ENCODE assay signal across 8 cellular contexts in the genomic region with DNA sequence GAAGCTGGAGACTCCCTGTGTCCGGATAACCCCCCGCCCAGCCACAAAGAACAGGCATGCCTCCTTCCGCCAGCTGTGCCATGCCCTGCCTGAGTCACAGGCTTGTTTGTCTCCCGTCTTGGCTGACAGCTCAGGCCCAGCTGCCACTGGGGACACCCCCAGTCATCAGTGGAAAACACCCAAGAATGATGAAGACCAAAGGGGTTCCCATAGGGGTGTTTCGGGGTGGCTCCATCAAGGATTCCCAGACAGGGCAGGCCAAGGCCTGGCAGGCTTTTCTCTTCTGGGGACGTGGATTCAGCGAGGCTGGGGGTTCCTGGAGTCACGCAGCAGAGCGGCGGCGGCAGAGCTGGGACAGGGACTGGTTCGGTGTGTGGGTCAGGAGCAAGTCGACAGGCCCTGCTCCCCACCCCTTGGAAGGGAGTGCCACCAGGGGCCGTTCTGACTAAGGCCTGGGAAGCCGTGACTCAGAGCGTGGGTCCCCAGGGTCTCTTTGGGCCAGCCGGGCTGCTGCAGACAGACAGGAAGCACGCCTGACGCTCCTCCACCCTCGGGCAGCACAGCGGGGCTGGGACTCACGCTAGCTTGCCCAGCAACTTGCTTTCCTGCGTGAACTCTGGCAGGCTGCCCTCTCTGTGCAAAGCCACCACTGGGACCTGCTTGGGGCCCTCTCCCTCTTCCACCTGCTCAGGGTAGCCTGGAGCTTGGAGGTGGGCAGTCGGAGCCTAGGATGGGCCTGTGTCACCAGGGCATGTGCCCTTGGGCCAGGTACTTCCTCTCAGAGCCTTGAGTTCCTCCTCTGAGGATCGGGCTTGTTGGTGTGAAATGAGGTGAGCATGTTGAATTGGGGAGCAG. TPM values are rescaled to one million over a fixed set of nuclear protein-coding genes. Genes with fewer than 3 reads are reported as not detected.
DNase-seq lines count a peak whose midpoint lies in the region; ATAC-seq and TF ChIP-seq lines count a peak whose summit lies in the region.
"Not testable (repeated sequence)": the region's sequence is repeated elsewhere in the genome, so short reads cannot be mapped to it uniquely, and the experiment has no call there.

No MANE protein-coding gene starts in this region.

- TF ChIP-seq EP300 in esophagus muscularis mucosa (IDR thresholded peaks at IDR 0.05): not testable (repeated sequence)

- H2BK15ac ChIP-seq in mesenchymal stem cell (ENCODE audit: low read depth, poor library complexity, severe bottlenecking): peak overlapping the region; percentile 80

- peak overlapping the region; percentile 83 for H4K91ac ChIP-seq in mesenchymal stem cell (ENCODE audit: low read length)

- H2AFZ ChIP-seq in mesenchymal stem cell (ENCODE audit: low read depth, low read length): not testable (repeated sequence)

- H3K4ac ChIP-seq in mesenchymal stem cell (ENCODE audit: low read depth in 1 of 2, low read length in 2 of 2): peak overlapping the region in 1 of 2 experiments; percentile 52

- H3K27ac ChIP-seq in esophagus muscularis mucosa (replicated peaks in 1 of 4) (peak overlapping the region; percentile 1 to 63 (median 30)), mesenchymal stem cell (ENCODE audit: low read length, poor library complexity, severe bottlenecking) (peak overlapping the region; percentile 88)

- ATAC-seq in GM19043 (IDR thresholded peaks at IDR 0.05; ENCODE audit: low read depth, unreplicated experiment) (peak; percentile 52), HG02938 (IDR thresholded peaks at IDR 0.05; ENCODE audit: unreplicated experiment) (peak; percentile 62)
- peak; percentile 69 to 71 for ATAC-seq in activated T-cell treated with anti-CD3 and anti-CD28 coated beads, Interleukin-2, amount 50 U/mL, for 4 hours

- H2BK5ac ChIP-seq in mesenchymal stem cell (ENCODE audit: low read depth, low read length, poor library complexity, severe bottlenecking): peak overlapping the region; percentile 81

- H3K4me2 ChIP-seq in mesenchymal stem cell (ENCODE audit: low read length, poor library complexity, severe bottlenecking): not testable (repeated sequence)

- peak overlapping the region; percentile 38 for H3K4me3 Mint-ChIP-seq in activated T-cell treated with anti-CD3 and anti-CD28 coated beads, Interleukin-2, amount 50 U/mL, for 4 hours

- peak; percentile 61 for DNase-seq in AG20443 (ENCODE audit: low spot score)
- DNase-seq in NCI-H226: peak; percentile 15
- DNase-seq in activated T-cell treated with anti-CD3 and anti-CD28 coated beads, Interleukin-2, amount 50 U/mL, for 4 hours: peak; percentile 26
- DNase-seq in esophagus muscularis mucosa (ENCODE audit: extremely low spot score): not testable (repeated sequence)
- peak; percentile 94 for DNase-seq in mesenchymal stem cell
- DNase-seq in stimulated activated CD4-positive, alpha-beta T cell treated with anti-CD3 and anti-CD28 coated beads, Interleukin-4, amount 100 ng/mL, for 4 hours: peak; percentile 27 to 29

- H3K79me1 ChIP-seq in mesenchymal stem cell (replicated peaks; ENCODE audit: low read length, poor library complexity, severe bottlenecking): not testable (repeated sequence)

- peak overlapping the region; percentile 52 for H3K9ac ChIP-seq in mesenchymal stem cell (ENCODE audit: low read length)

- intact Hi-C loops in esophagus muscularis mucosa (cut with DNase I): not testable (repeated sequence)

- not testable (repeated sequence) for H3K4me3 ChIP-seq in esophagus muscularis mucosa
- peak overlapping the region in 1 of 2 experiments; percentile 54 for H3K4me3 ChIP-seq in mesenchymal stem cell (ENCODE audit: insufficient read depth in 1 of 2, low read depth in 1 of 2, low read length in 2 of 2)

- H3K4me1 Mint-ChIP-seq in activated T-cell treated with anti-CD3 and anti-CD28 coated beads, Interleukin-2, amount 50 U/mL, for 4 hours (ENCODE audit: low read depth): peaks cover 26% of the 10 kb centered on the region

- H3K23ac ChIP-seq in mesenchymal stem cell (ENCODE audit: low read length in 2 of 2): not testable (repeated sequence)

- H2AK5ac ChIP-seq in mesenchymal stem cell (ENCODE audit: low read length, severe bottlenecking): peak overlapping the region; percentile 89

- peaks cover 33 to 57% (median 47%) of the 10 kb centered on the region in 4 donors for H3K4me1 ChIP-seq in esophagus muscularis mucosa
- H3K4me1 ChIP-seq in mesenchymal stem cell (ENCODE audit: control insufficient read depth, insufficient read depth, low read depth, low read length): peaks cover 55% of the 10 kb centered on the region

- 77% methylated on average over 11 of the region's 25 CpGs for WGBS in esophagus muscularis mucosa
- WGBS in mesenchymal stem cell: 39% methylated on average over 23 of the region's 25 CpGs

- H4K8ac ChIP-seq in mesenchymal stem cell (ENCODE audit: low read length): peak overlapping the region; percentile 93

- H3K18ac ChIP-seq in mesenchymal stem cell (ENCODE audit: low read depth in 1 of 2, low read length in 2 of 2): peak overlapping the region; percentile 85 to 87

- H3K9me3 Mint-ChIP-seq in activated T-cell treated with anti-CD3 and anti-CD28 coated beads, Interleukin-2, amount 50 U/mL, for 4 hours: not testable (repeated sequence)

- not testable (repeated sequence) for H3K36me3 Mint-ChIP-seq in activated T-cell treated with anti-CD3 and anti-CD28 coated beads, Interleukin-2, amount 50 U/mL, for 4 hours (ENCODE audit: insufficient read depth)

- not testable (repeated sequence) for TF ChIP-seq CTCF in esophagus muscularis mucosa (IDR thresholded peaks at IDR 0.05)

- H3K36me3 ChIP-seq in esophagus muscularis mucosa; mesenchymal stem cell (ENCODE audit: control insufficient read depth in 1 of 2, insufficient read depth in 2 of 2, low read depth in 1 of 2, low read length in 2 of 2): not testable (repeated sequence)

- peak overlapping the region in 1 of 2 experiments; percentile 91 for H2BK12ac ChIP-seq in mesenchymal stem cell (ENCODE audit: low read length in 2 of 2)

- TF ChIP-seq POLR2A in esophagus muscularis mucosa (IDR thresholded peaks at IDR 0.05; ENCODE audit: low read depth): not testable (repeated sequence)

- peak overlapping the region; percentile 89 for H2BK120ac ChIP-seq in mesenchymal stem cell (ENCODE audit: low read depth, low read length)

- not testable (repeated sequence) for H3K27me3 Mint-ChIP-seq in activated T-cell treated with anti-CD3 and anti-CD28 coated beads, Interleukin-2, amount 50 U/mL, for 4 hours (ENCODE audit: low read depth)

- H3K14ac ChIP-seq in mesenchymal stem cell (ENCODE audit: low read length in 2 of 2): peak overlapping the region in 1 of 2 experiments; percentile 47

- H3K27me3 ChIP-seq in esophagus muscularis mucosa; mesenchymal stem cell (ENCODE audit: control insufficient read depth in 1 of 2, insufficient read depth in 1 of 2, low read length in 2 of 2): not testable (repeated sequence)

- H3K9me3 ChIP-seq in esophagus muscularis mucosa; mesenchymal stem cell (ENCODE audit: control insufficient read depth, low read length): not testable (repeated sequence)

RNA-seq across cellular contexts. Expression of gene ADAMTS7, which starts 54.3 kb away (rescaled TPM):
- total RNA-seq in activated T-cell treated with anti-CD3 and anti-CD28 coated beads, Interleukin-2, amount 50 U/mL, for 4 hours: under 1 TPM; 0.10 to 0.24 (median 0.13) TPM
- total RNA-seq in esophagus muscularis mucosa: 1 to 10 TPM; 2.0 to 4.6 (median 2.3) TPM
- polyA plus RNA-seq in mesenchymal stem cell (2013, experiment 1 of 2): 14.1 TPM
- 13.0 TPM for polyA plus RNA-seq in mesenchymal stem cell (2013, experiment 2 of 2)
